21 cellular contexts compared by ENCODE assay signal in the genomic region with DNA sequence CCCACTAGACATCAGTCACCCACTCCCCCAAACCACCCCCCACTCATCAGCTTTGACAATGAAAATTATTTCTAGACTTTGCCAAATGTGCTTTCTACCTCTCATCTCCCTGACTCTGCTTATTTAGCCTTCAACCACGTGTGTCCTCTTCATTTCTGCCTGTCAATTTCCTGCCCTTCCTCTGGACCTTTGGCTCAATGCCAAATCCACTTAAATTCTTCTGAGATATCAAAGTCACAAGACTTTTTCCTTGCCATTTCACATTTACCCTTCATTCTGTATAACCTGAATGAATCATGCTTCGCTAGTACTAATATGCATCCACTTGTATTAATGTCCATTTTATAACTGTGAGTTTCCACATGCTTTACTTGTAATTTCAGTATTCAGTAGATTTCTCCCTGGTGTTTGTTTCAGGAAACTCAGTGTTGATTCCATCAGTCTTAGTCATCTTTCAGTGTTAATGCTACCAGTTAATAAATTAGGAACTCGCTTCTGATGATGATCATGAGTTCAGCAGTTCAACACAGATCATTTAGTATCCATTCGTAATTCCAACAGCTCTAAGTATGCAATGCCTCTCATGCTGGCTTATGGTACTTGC.
DNase-seq lines count a peak whose midpoint lies in the region; ATAC-seq, FAIRE-seq and TF ChIP-seq lines count a peak whose summit lies in the region.
"Had no signal": no experiment of that assay in that cellular context is flagged by ENCODE, and none has a peak within 500 bp of the region (broad histone marks: within the 10 kb centered on the region; RNA-seq: fewer than 3 reads in every experiment).

No MANE protein-coding gene starts in this region.

- H3K27me3 ChIP-seq in astrocyte (ENCODE audit: insufficient read depth, low read length), result no peaks in the 10 kb centered on the region
- H3K27me3 ChIP-seq: BE2C had no signal

- H3K36me3 Mint-ChIP-seq in astrocyte (ENCODE audit: low read depth, unreplicated experiment), result no peaks in the 10 kb centered on the region
- no peaks in the 10 kb centered on the region for H3K36me3 Mint-ChIP-seq in naive thymus-derived CD8-positive, alpha-beta T cell
- H3K36me3 Mint-ChIP-seq: immature natural killer cell; stimulated activated memory B cell treated with anti-CD40 and anti-IgM and Interleukin-4, amounts not matched to agents 10 μg/mL and 1 μg/mL and 100 μg/mL, for 72 hours had no signal

- no peak for FAIRE-seq in astrocyte (lab: Jason Lieb, UNC)

- no peak for ATAC-seq in GM18861 (IDR thresholded peaks at IDR 0.05; ENCODE audit: unreplicated experiment)
- ATAC-seq in GM18868 (IDR thresholded peaks at IDR 0.05; ENCODE audit: unreplicated experiment), result no peak
- ATAC-seq in naive thymus-derived CD8-positive, alpha-beta T cell, result no peak
- ATAC-seq: stimulated activated memory B cell treated with anti-CD40 and anti-IgM and Interleukin-4, amounts not matched to agents 10 μg/mL and 1 μg/mL and 100 μg/mL, for 72 hours had no signal

- H3K4me3 Mint-ChIP-seq in astrocyte (ENCODE audit: unreplicated experiment), result no peak overlapping the region
- no peak overlapping the region for H3K4me3 Mint-ChIP-seq in naive thymus-derived CD8-positive, alpha-beta T cell
- H3K4me3 Mint-ChIP-seq: activated CD4-positive, alpha-beta T cell treated with anti-CD3 and anti-CD28 coated beads, Interleukin-2, amount 10 ng/mL, durations not matched to agents 7 days and 5 days; immature natural killer cell; nephron progenitor cell; stimulated activated memory B cell treated with anti-CD40 and anti-IgM and Interleukin-4, amounts not matched to agents 10 μg/mL and 1 μg/mL and 100 μg/mL, for 72 hours had no signal

- no peaks in the 10 kb centered on the region for H4K20me1 ChIP-seq in astrocyte (ENCODE audit: insufficient read depth, low read length)

- H3K4me2 ChIP-seq in astrocyte (ENCODE audit: low read length), result peak overlapping the region; percentile 61

- peaks cover 30% of the 10 kb centered on the region for H3K4me1 Mint-ChIP-seq in astrocyte (ENCODE audit: low read depth, unreplicated experiment)
- no peaks in the 10 kb centered on the region for H3K4me1 Mint-ChIP-seq in naive thymus-derived CD8-positive, alpha-beta T cell
- H3K4me1 Mint-ChIP-seq: activated CD4-positive, alpha-beta T cell treated with anti-CD3 and anti-CD28 coated beads, Interleukin-2, amount 10 ng/mL, durations not matched to agents 7 days and 5 days; immature natural killer cell; nephron progenitor cell; stimulated activated memory B cell treated with anti-CD40 and anti-IgM and Interleukin-4, amounts not matched to agents 10 μg/mL and 1 μg/mL and 100 μg/mL, for 72 hours had no signal

- H3K4me3 ChIP-seq in AG10803 (ENCODE audit: low read length) (no peak overlapping the region), astrocyte (ENCODE audit: insufficient read depth, low read depth, low read length) (no peak overlapping the region)
- H3K4me3 ChIP-seq: HAP-1, prostate gland had no signal

- DNase-seq in AG10803 (ENCODE audit: low read depth) (peak; percentile 3), ELR (ENCODE audit: low read depth) (peak; percentile 36), astrocyte (ENCODE audit: low read depth) (peak; percentile 24), iris pigment epithelial cell (ENCODE audit: low read depth) (peak; percentile 34)
- DNase-seq in naive thymus-derived CD8-positive, alpha-beta T cell, result no peak
- DNase-seq: activated CD4-positive, alpha-beta T cell treated with anti-CD3 and anti-CD28 coated beads, Interleukin-2, amount 10 ng/mL, durations not matched to agents 7 days and 5 days; activated naive CD4-positive, alpha-beta T cell; anterior cingulate cortex; BE2C; cortex of kidney; immature natural killer cell; mesendoderm; NCI-H146; NCI-H2227 treated with DMSO at 0.1 percent for 48 hours; nephron progenitor cell; stimulated activated CD4-positive, alpha-beta T cell treated with anti-CD3 and anti-CD28 coated beads, Interleukin-12 subunit alpha, Interleukin-12 subunit beta, amount 100 ng/mL, for 4 hours had no signal

- H3K27ac Mint-ChIP-seq in astrocyte (ENCODE audit: unreplicated experiment), result peak overlapping the region; percentile 21
- H3K27ac Mint-ChIP-seq in naive thymus-derived CD8-positive, alpha-beta T cell, result no peak overlapping the region
- H3K27ac Mint-ChIP-seq: activated CD4-positive, alpha-beta T cell treated with anti-CD3 and anti-CD28 coated beads, Interleukin-2, amount 10 ng/mL, durations not matched to agents 7 days and 5 days; immature natural killer cell; nephron progenitor cell; stimulated activated memory B cell treated with anti-CD40 and anti-IgM and Interleukin-4, amounts not matched to agents 10 μg/mL and 1 μg/mL and 100 μg/mL, for 72 hours had no signal

- H3K9ac ChIP-seq in astrocyte (ENCODE audit: low read length), result no peak overlapping the region

- no peaks in the 10 kb centered on the region for H3K27me3 Mint-ChIP-seq in astrocyte (ENCODE audit: low read depth, unreplicated experiment)
- H3K27me3 Mint-ChIP-seq in naive thymus-derived CD8-positive, alpha-beta T cell, result peaks cover 0 to under 1% (median 0%) of the 10 kb centered on the region in 5 donors
- H3K27me3 Mint-ChIP-seq: activated CD4-positive, alpha-beta T cell treated with anti-CD3 and anti-CD28 coated beads, Interleukin-2, amount 10 ng/mL, durations not matched to agents 7 days and 5 days; stimulated activated memory B cell treated with anti-CD40 and anti-IgM and Interleukin-4, amounts not matched to agents 10 μg/mL and 1 μg/mL and 100 μg/mL, for 72 hours had no signal

- H2AFZ ChIP-seq in astrocyte (ENCODE audit: low read depth, low read length), result no peak overlapping the region

- POLR2A ChIA-PET in naive thymus-derived CD8-positive, alpha-beta T cell (lab: Charles Lee), result no interaction called here

- H3K9me3 Mint-ChIP-seq in astrocyte (ENCODE audit: unreplicated experiment), result no peaks in the 10 kb centered on the region
- H3K9me3 Mint-ChIP-seq in naive thymus-derived CD8-positive, alpha-beta T cell, result peaks cover 0 to 3% (median 0%) of the 10 kb centered on the region in 9 donors
- H3K9me3 Mint-ChIP-seq: activated CD4-positive, alpha-beta T cell treated with anti-CD3 and anti-CD28 coated beads, Interleukin-2, amount 10 ng/mL, durations not matched to agents 7 days and 5 days; nephron progenitor cell; stimulated activated memory B cell treated with anti-CD40 and anti-IgM and Interleukin-4, amounts not matched to agents 10 μg/mL and 1 μg/mL and 100 μg/mL, for 72 hours had no signal

- H3K4me1 ChIP-seq in astrocyte (ENCODE audit: insufficient read depth, low read length), result peaks cover 18% of the 10 kb centered on the region
- H3K4me1 ChIP-seq: BE2C, HAP-1, prostate gland had no signal

- H3K27ac ChIP-seq in astrocyte (ENCODE audit: low read depth, low read length), result peak overlapping the region; percentile 23
- H3K27ac ChIP-seq: prostate gland had no signal

- no peaks in the 10 kb centered on the region for H3K9me3 ChIP-seq in astrocyte (ENCODE audit: insufficient read depth, low read depth, low read length)
- H3K9me3 ChIP-seq: BE2C, HAP-1, prostate gland had no signal

- TF ChIP-seq CTCF in AG10803 (conservative IDR thresholded peaks at IDR 0.05; ENCODE audit: low read length), result no peak
- no peak for TF ChIP-seq CTCF in astrocyte (IDR thresholded peaks at IDR 0.05; ENCODE audit: insufficient read depth, low read depth, low read length)

- no peaks in the 10 kb centered on the region for H3K79me2 ChIP-seq in astrocyte (ENCODE audit: insufficient read depth, low read length)

- H3K36me3 ChIP-seq in astrocyte (ENCODE audit: insufficient read depth, low read length), result no peaks in the 10 kb centered on the region
- H3K36me3 ChIP-seq: BE2C, HAP-1, prostate gland had no signal

Comparison
In these comparisons a context has a peak if more than half of its experiments do, and no peak if none do; other contexts are left out.
1. DNase-seq: peak in AG10803 (single experiment), ELR (single experiment), astrocyte (single experiment) and iris pigment epithelial cell (single experiment); none in naive thymus-derived CD8-positive, alpha-beta T cell (0 of 10).